ENCODE assay signal across 8 cellular contexts in the genomic region with DNA sequence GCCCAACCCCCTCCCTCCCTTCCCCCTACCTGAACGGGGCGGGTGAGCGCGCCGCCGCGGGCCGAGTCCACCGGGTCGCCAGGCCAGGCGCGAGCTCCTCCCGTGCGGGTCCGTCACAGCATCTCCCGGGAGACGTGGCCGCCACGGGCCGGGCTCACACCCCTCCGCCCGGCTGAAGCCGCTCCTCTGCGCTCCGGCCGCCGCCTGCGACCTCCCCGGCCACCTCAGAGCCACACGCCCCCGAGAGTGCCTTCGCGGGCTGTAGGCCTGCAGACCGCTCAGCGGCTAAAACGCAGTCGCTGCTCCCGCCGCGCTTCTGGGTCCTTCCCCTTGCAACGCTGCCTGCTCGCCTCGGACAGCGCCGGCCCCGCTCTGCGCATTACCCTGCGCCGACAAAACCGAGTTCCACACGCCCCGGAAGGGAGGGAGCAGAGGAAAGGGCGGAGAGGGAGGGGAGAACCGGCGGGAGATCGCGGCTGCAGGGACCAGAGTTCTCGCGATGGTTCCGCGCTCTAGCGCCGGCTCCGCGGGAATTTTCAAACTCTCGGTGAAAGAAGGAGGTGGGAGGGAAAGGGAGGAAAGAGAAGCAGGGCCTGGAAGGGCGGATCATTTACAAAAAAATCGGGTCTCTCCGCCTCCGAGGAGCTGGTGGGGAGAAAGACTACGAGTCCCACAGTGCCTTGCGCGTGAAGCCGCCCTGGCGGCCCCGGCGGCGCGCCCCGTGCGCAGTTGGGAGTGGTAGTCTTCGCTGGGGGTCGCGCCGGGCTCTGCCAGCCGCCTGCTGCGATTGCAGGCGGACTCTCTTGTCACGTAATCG. TPM values are rescaled to one million over a fixed set of nuclear protein-coding genes. Genes with fewer than 3 reads are reported as not detected.
DNase-seq lines count a peak whose midpoint lies in the region; ATAC-seq and TF ChIP-seq lines count a peak whose summit lies in the region.

Gene AHCTF1, minus strand, starts transcription at position 400 of the 817 bp plus-strand sequence. CDS start 13,578 bp downstream, outside the sequence.

- no peaks in the 10 kb centered on the region for H3K9me3 ChIP-seq in osteoblast (ENCODE audit: low read depth, low read length)
- H3K9me3 ChIP-seq in thoracic aorta = no peaks in the 10 kb centered on the region

- H3K4me1 ChIP-seq in osteoblast (ENCODE audit: insufficient read depth, low read length) (peaks cover 11% of the 10 kb centered on the region), thoracic aorta (ENCODE audit: control insufficient read depth in 1 of 2, low read depth in 2 of 2) (peaks cover 14 to 15% of the 10 kb centered on the region in 2 donors)

- peak within 1 kb of the TSS; percentile 94 for H2AFZ ChIP-seq in osteoblast (ENCODE audit: low read length)

- POLR2A ChIA-PET in GM10248 (lab: Yijun Ruan, JAX) = no interaction called here

- peak within 1 kb of the TSS; percentile 95 for H3K4me2 ChIP-seq in osteoblast (ENCODE audit: insufficient read depth, low read length)

- H4K20me1 ChIP-seq in osteoblast (ENCODE audit: insufficient read depth, low read length) = peaks cover 23% of the 10 kb centered on the region

- peaks cover 32% of the 10 kb centered on the region for H3K4me1 Mint-ChIP-seq in activated naive CD8-positive, alpha-beta T cell (ENCODE audit: low read depth)

- H3K27ac ChIP-seq in osteoblast (ENCODE audit: low read depth, low read length) (peak within 1 kb of the TSS; percentile 72), thoracic aorta (peak within 1 kb of the TSS; percentile 92 to 96)

- TF ChIP-seq CTCF in GM10248 (IDR thresholded peaks at IDR 0.05; ENCODE audit: control extremely low read depth, extremely low read depth, low read depth, missing control alignments) (no peak), osteoblast (IDR thresholded peaks at IDR 0.05; ENCODE audit: extremely low read depth, low read depth, low read length) (no peak), thoracic aorta (IDR thresholded peaks at IDR 0.05) (no peak)

- H3K4me3 Mint-ChIP-seq in activated naive CD8-positive, alpha-beta T cell = peak within 1 kb of the TSS; percentile 94

- H3K79me2 ChIP-seq in osteoblast (ENCODE audit: insufficient read depth, low read length) = peaks cover 42% of the 10 kb centered on the region

- H3K36me3 Mint-ChIP-seq in activated naive CD8-positive, alpha-beta T cell = peaks cover 5% of the 10 kb centered on the region

- CTCF ChIA-PET in GM10248 (lab: Yijun Ruan, JAX) = no interaction called here

- H3K27ac Mint-ChIP-seq in activated naive CD8-positive, alpha-beta T cell = peak within 1 kb of the TSS; percentile 91

- no peaks in the 10 kb centered on the region for H3K27me3 Mint-ChIP-seq in activated naive CD8-positive, alpha-beta T cell

- DNase-seq in GM10248 (ENCODE audit: extremely low spot score) (peak; percentile 98), NCI-H1105 (lab: John Stamatoyannopoulos, UW) (peak; percentile 91), SKM-1 treated with dmso at 0.1 percent for 144 hours (lab: John Stamatoyannopoulos, UW; ENCODE audit: unreplicated experiment) (peak; percentile 99), glomerular visceral epithelial cell (ENCODE audit: extremely low spot score) (peak; percentile 98), osteoblast (ENCODE audit: insufficient read length, low spot score, missing footprints) (peak; percentile 99), thoracic aorta (ENCODE audit: low spot score) (peak; percentile 92)

- ATAC-seq in HG02623 (IDR thresholded peaks at IDR 0.05; ENCODE audit: unreplicated experiment) = peak; percentile 86
- ATAC-seq in thoracic aorta (ENCODE audit: insufficient number of reproducible peaks, low FRiP score, low read depth) = peak; percentile 97

- no peaks in the 10 kb centered on the region for H3K9me3 Mint-ChIP-seq in activated naive CD8-positive, alpha-beta T cell (ENCODE audit: low read depth)

- H3K27me3 ChIP-seq in osteoblast (ENCODE audit: insufficient read depth, low read length) = no peaks in the 10 kb centered on the region
- no peaks in the 10 kb centered on the region for H3K27me3 ChIP-seq in thoracic aorta (replicated peaks; ENCODE audit: insufficient read depth)

- H3K4me3 ChIP-seq in osteoblast (ENCODE audit: insufficient read depth, low read length) (peak within 1 kb of the TSS; percentile 93), thoracic aorta (peak within 1 kb of the TSS; percentile 97)

- peaks cover 6% of the 10 kb centered on the region for H3K36me3 ChIP-seq in osteoblast (ENCODE audit: insufficient read depth, low read length)
- no peaks in the 10 kb centered on the region for H3K36me3 ChIP-seq in thoracic aorta

RNA-seq across cellular contexts. Expression of gene AHCTF1, which starts in this region (rescaled TPM):
- total RNA-seq in osteoblast (30.6 and 32.6 TPM in 2 replicates), thoracic aorta (10 to 100 TPM; 36.3 to 69.2 TPM)

Comparison
In these comparisons a context has a peak if more than half of its experiments do, and no peak if none do; other contexts are left out.
1. Peak in every context shown above with its lines: DNase-seq, ATAC-seq, H3K4me3 ChIP-seq and H3K27ac ChIP-seq.